9 cellular contexts compared by ENCODE assay signal in genomic region chr2:32277363-32277673, GRCh38. TPM values are rescaled to one million over a fixed set of nuclear protein-coding genes. Genes with fewer than 3 reads are reported as not detected.
DNase-seq lines count a peak whose midpoint lies in the region; ATAC-seq, FAIRE-seq and TF ChIP-seq lines count a peak whose summit lies in the region.
"Had no signal": no experiment of that assay in that cellular context is flagged by ENCODE, and none has a peak within 500 bp of the region (broad histone marks: within the 10 kb centered on the region; RNA-seq: fewer than 3 reads in every experiment).

No MANE protein-coding gene starts in this region.

- H3K36me3 Mint-ChIP-seq in endothelial cell (ENCODE audit: low read depth, unreplicated experiment), result peaks cover 11% of the 10 kb centered on the region

- H3K4me2 ChIP-seq in trophoblast cell (ENCODE audit: low read length), result peak overlapping the region; percentile 54

- H3K36me3 ChIP-seq in trophoblast cell (ENCODE audit: control insufficient read depth in 1 of 2, insufficient read depth in 2 of 2, low read length in 2 of 2), result peaks cover 0 to 3% of the 10 kb centered on the region in 2 experiments

- no peak overlapping the region for H2BK5ac ChIP-seq in trophoblast cell (ENCODE audit: low read depth, low read length, poor library complexity)

- peak overlapping the region; percentile 100 for H3K27ac Mint-ChIP-seq in endothelial cell (ENCODE audit: unreplicated experiment)

- no CpG with 5 or more reads among the region's 5 CpGs for WGBS in trophoblast cell (ENCODE audit: extremely low coverage, insufficient coverage, insufficient read length)

- no peak overlapping the region for H2AFZ ChIP-seq in trophoblast cell (ENCODE audit: insufficient read depth, low read length, poor library complexity)

- H3K18ac ChIP-seq in trophoblast cell (ENCODE audit: low read length), result no peak overlapping the region

- TF ChIP-seq CTCF in GM12865 (IDR thresholded peaks at IDR 0.05; ENCODE audit: insufficient read depth, low read depth, low read length, missing control alignments) (no peak), NB4 (IDR thresholded peaks at IDR 0.05; ENCODE audit: low read depth, low read length) (no peak), endothelial cell (IDR thresholded peaks at IDR 0.05; ENCODE audit: unreplicated experiment) (no peak), D721Med (IDR thresholded peaks at IDR 0.05; ENCODE audit: insufficient read depth, missing control alignments) (no peak)

- H3K4me1 Mint-ChIP-seq in endothelial cell (ENCODE audit: unreplicated experiment), result peaks cover 12% of the 10 kb centered on the region

- no peak for ATAC-seq in HG02588 (IDR thresholded peaks at IDR 0.05; ENCODE audit: unreplicated experiment)

- H3K14ac ChIP-seq in trophoblast cell (ENCODE audit: low read length), result no peak overlapping the region

- H3K4me3 Mint-ChIP-seq in endothelial cell (ENCODE audit: unreplicated experiment), result peak overlapping the region; percentile 98

- peak overlapping the region; percentile 55 for H4K8ac ChIP-seq in trophoblast cell (ENCODE audit: low read depth, low read length)

- no peak overlapping the region for H2AK5ac ChIP-seq in trophoblast cell (ENCODE audit: low read length)

- H3K27me3 ChIP-seq in trophoblast cell (ENCODE audit: insufficient read depth, low read length), result no peaks in the 10 kb centered on the region

- DNase-seq in GM12865 (ENCODE audit: low read depth) (no peak), NB4 (ENCODE audit: low read depth) (no peak), endothelial cell (ENCODE audit: low spot score) (no peak), trophoblast cell (no peak), globus pallidus (ENCODE audit: low spot score) (no peak), D721Med (ENCODE audit: insufficient read length, low spot score) (no peak), GM19238 (ENCODE audit: insufficient read length, low spot score) (no peak)

- no peaks in the 10 kb centered on the region for H3K9me3 ChIP-seq in trophoblast cell (ENCODE audit: insufficient read depth, low read depth, low read length)

- H3K4me1 ChIP-seq in trophoblast cell (ENCODE audit: control insufficient read depth in 1 of 2, insufficient read depth in 2 of 2, low read length in 2 of 2), result no peaks in the 10 kb centered on the region

- no peak overlapping the region for H2BK12ac ChIP-seq in trophoblast cell (ENCODE audit: low read length)

- H3K4me3 ChIP-seq in GM12865 (ENCODE audit: low read depth, low read length) (peak overlapping the region; percentile 90), NB4 (ENCODE audit: low read depth, low read length) (peak overlapping the region; percentile 95), trophoblast cell (ENCODE audit: low read depth, low read length) (no peak overlapping the region)

- no peak for TF ChIP-seq POLR2A in NB4 (IDR thresholded peaks at IDR 0.05; ENCODE audit: extremely low read depth, insufficient read length)

- H3K27ac ChIP-seq in trophoblast cell (ENCODE audit: low read depth, low read length), result no peak overlapping the region

- no peak overlapping the region for H2BK120ac ChIP-seq in trophoblast cell (ENCODE audit: insufficient read depth, low read length, poor library complexity)

- no peak overlapping the region for H4K91ac ChIP-seq in trophoblast cell (ENCODE audit: low read depth, low read length)

- no peak overlapping the region for H3K9ac ChIP-seq in trophoblast cell (ENCODE audit: low read length)

- H3K79me1 ChIP-seq in trophoblast cell (ENCODE audit: low read length), result peaks cover 6% of the 10 kb centered on the region

- H3K23ac ChIP-seq in trophoblast cell (ENCODE audit: low read length), result no peak overlapping the region

- peaks cover 4% of the 10 kb centered on the region for H3K27me3 Mint-ChIP-seq in endothelial cell (ENCODE audit: unreplicated experiment)

- H3K4ac ChIP-seq in trophoblast cell (ENCODE audit: low read depth, low read length), result no peak overlapping the region

- H3K79me2 ChIP-seq in trophoblast cell (ENCODE audit: control insufficient read depth, insufficient read depth, low read length, poor library complexity), result peaks cover 6% of the 10 kb centered on the region

- no peaks in the 10 kb centered on the region for H3K9me3 Mint-ChIP-seq in endothelial cell (ENCODE audit: unreplicated experiment)

- H4K12ac ChIP-seq in trophoblast cell (ENCODE audit: low read depth, low read length), result no peak overlapping the region

- no peak for FAIRE-seq in D721Med (lab: Jason Lieb, UNC)

RNA-seq across cellular contexts. Expression of gene YIPF4, which starts 0.4 kb away (rescaled TPM):
- 58.0 TPM for total RNA-seq in endothelial cell (ENCODE audit: unreplicated experiment)
- polyA plus RNA-seq in trophoblast cell (2013), result 8.1 and 8.5 TPM in 2 replicates

RNA-seq across cellular contexts. Expression of gene NLRC4, which starts 12.6 kb away (rescaled TPM):
- total RNA-seq in endothelial cell (ENCODE audit: unreplicated experiment), result not detected
- 0.07 and 0.11 TPM in 2 replicates for polyA plus RNA-seq in trophoblast cell (2013)
- total RNA-seq: lung microvascular endothelial cell had no signal
